ENCODE assay signal across 26 cellular contexts in genomic region chr10:51876528-51876927, GRCh38.
A peak's percentile ranks its signal among the peaks of the same experiment; 100 is the strongest.
DNase-seq lines count a peak whose midpoint lies in the region; ATAC-seq, FAIRE-seq and TF ChIP-seq lines count a peak whose summit lies in the region.
"Had no signal": no experiment of that assay in that cellular context is flagged by ENCODE, and none has a peak within 500 bp of the region (broad histone marks: within the 10 kb centered on the region; RNA-seq: fewer than 3 reads in every experiment).

No MANE protein-coding gene starts in this region.

- H3K27ac Mint-ChIP-seq in chondrocyte (ENCODE audit: unreplicated experiment): peak overlapping the region; percentile 28
- H3K27ac Mint-ChIP-seq: activated T-cell treated with anti-CD3 and anti-CD28 coated beads, Interleukin-2, amount 50 U/mL, for 24 hours; CD4-positive, alpha-beta T cell; natural killer cell treated with Interleukin-12 subunit alpha and Interleukin-12 subunit beta and Interleukin-15 and Interleukin-18, amount 100 ng/mL, for 72 hours; T-cell had no signal

- DNase-seq in DMS53 (lab: John Stamatoyannopoulos, UW) (peak; percentile 77), NCI-H345 (lab: John Stamatoyannopoulos, UW) (peak; percentile 58), chondrocyte (ENCODE audit: low spot score) (no peak), trophoblast cell (no peak), DMS153 treated with DMSO at 0.1 percent for 48 hours (lab: John Stamatoyannopoulos, UW; ENCODE audit: unreplicated experiment) (no peak), GM12891 (ENCODE audit: insufficient read length, low spot score) (no peak), PC-3 (no peak)
- DNase-seq: activated CD4-positive, alpha-beta T cell treated with anti-CD3 and anti-CD28 coated beads for 1 hour; activated T-cell treated with anti-CD3 and anti-CD28 coated beads, Interleukin-2, amount 50 U/mL, for 24 hours; CD4-positive, alpha-beta T cell; DMS153; midbrain; MV-4-11; NCI-H1930; pancreas; SJCRH30; substantia nigra; T-cell had no signal

- no peak overlapping the region for H3K23ac ChIP-seq in trophoblast cell (ENCODE audit: low read length)

- no peak overlapping the region for H2BK120ac ChIP-seq in trophoblast cell (ENCODE audit: insufficient read depth, low read length, poor library complexity)

- CTCF ChIA-PET in PC-3 (lab: Charles Lee): no interaction called here

- TF ChIP-seq POLR2A in GM12891 (IDR thresholded peaks at IDR 0.05; ENCODE audit: low read depth, low read length): no peak

- no CpG with 5 or more reads among the region's 4 CpGs for WGBS in trophoblast cell (ENCODE audit: extremely low coverage, insufficient coverage, insufficient read length)

- H2AFZ ChIP-seq in trophoblast cell (ENCODE audit: insufficient read depth, low read length, poor library complexity) (no peak overlapping the region), PC-3 (ENCODE audit: low read length) (no peak overlapping the region)

- no peak overlapping the region for H3K4ac ChIP-seq in trophoblast cell (ENCODE audit: low read depth, low read length)

- POLR2A ChIA-PET in PC-3 (lab: Charles Lee; ENCODE audit: unreplicated experiment): no interaction called here

- no peak overlapping the region for H2AK5ac ChIP-seq in trophoblast cell (ENCODE audit: low read length)

- no peak for ATAC-seq in PC-3
- ATAC-seq: left lobe of liver; natural killer cell treated with Interleukin-12 subunit alpha and Interleukin-12 subunit beta and Interleukin-15 and Interleukin-18, amount 100 ng/mL, for 72 hours; T-cell had no signal

- no peak overlapping the region for H4K91ac ChIP-seq in trophoblast cell (ENCODE audit: low read depth, low read length)

- peaks cover 7% of the 10 kb centered on the region for H3F3A ChIP-seq in PC-3 (ENCODE audit: low read length, unreplicated experiment)

- H3K9me3 ChIP-seq in trophoblast cell (ENCODE audit: insufficient read depth, low read depth, low read length): no peaks in the 10 kb centered on the region
- 0 out of 2 replicates have a peak, but pooled peaks cover 3% of the 10 kb centered on the region for H3K9me3 ChIP-seq in PC-3 (ENCODE audit: low read length)
- H3K9me3 ChIP-seq: pancreas, SJCRH30 had no signal

- FAIRE-seq in GM12891 (lab: Jason Lieb, UNC): no peak
- FAIRE-seq: endothelial cell of umbilical vein, GM19239, HTR-8/SVneo, pancreas, TTC549 had no signal

- H4K20me1 ChIP-seq in PC-3 (ENCODE audit: low read length): no peaks in the 10 kb centered on the region

- no peaks in the 10 kb centered on the region for H3K79me2 ChIP-seq in trophoblast cell (ENCODE audit: control insufficient read depth, insufficient read depth, low read length, poor library complexity)
- no peaks in the 10 kb centered on the region for H3K79me2 ChIP-seq in PC-3 (ENCODE audit: low read length)

- H3K4me2 ChIP-seq in trophoblast cell (ENCODE audit: low read length): no peak overlapping the region
- H3K4me2 ChIP-seq in PC-3 (ENCODE audit: low read length): no peak overlapping the region
- H3K4me2 ChIP-seq: KMS-11 had no signal

- H2BK5ac ChIP-seq in trophoblast cell (ENCODE audit: low read depth, low read length, poor library complexity): no peak overlapping the region

- H3K4me1 ChIP-seq in trophoblast cell (ENCODE audit: control insufficient read depth in 1 of 2, insufficient read depth in 2 of 2, low read length in 2 of 2) (peaks cover 0 to 5% of the 10 kb centered on the region in 2 experiments), PC-3 (ENCODE audit: insufficient read depth, low read length) (peaks cover 12% of the 10 kb centered on the region)
- H3K4me1 ChIP-seq: pancreas, SJCRH30 had no signal

- no peaks in the 10 kb centered on the region for H3K9me2 ChIP-seq in PC-3 (replicated peaks; ENCODE audit: low read length)

- H3K79me1 ChIP-seq in trophoblast cell (ENCODE audit: low read length): peaks cover 8% of the 10 kb centered on the region

- no peaks in the 10 kb centered on the region for H3K36me3 ChIP-seq in trophoblast cell (ENCODE audit: control insufficient read depth in 1 of 2, insufficient read depth in 2 of 2, low read length in 2 of 2)
- no peaks in the 10 kb centered on the region for H3K36me3 ChIP-seq in PC-3 (ENCODE audit: low read depth, low read length)
- H3K36me3 ChIP-seq: cardiac muscle cell, pancreas, SJCRH30 had no signal

- H3K36me3 Mint-ChIP-seq in chondrocyte (ENCODE audit: low read depth): peaks cover 1% of the 10 kb centered on the region
- H3K36me3 Mint-ChIP-seq: natural killer cell treated with Interleukin-12 subunit alpha and Interleukin-12 subunit beta and Interleukin-15 and Interleukin-18, amount 100 ng/mL, for 72 hours; T-cell had no signal

- intact Hi-C loops in PC-3 (cut with micrococcal nuclease): loop anchor here (5.0 kb wide), 1 partner anchor 179 kb away; the partner anchor contains the start of gene CSTF2T

- H3K4me3 Mint-ChIP-seq in chondrocyte (ENCODE audit: unreplicated experiment): no peak overlapping the region
- H3K4me3 Mint-ChIP-seq: activated T-cell treated with anti-CD3 and anti-CD28 coated beads, Interleukin-2, amount 50 U/mL, for 24 hours; CD4-positive, alpha-beta T cell; natural killer cell treated with Interleukin-12 subunit alpha and Interleukin-12 subunit beta and Interleukin-15 and Interleukin-18, amount 100 ng/mL, for 72 hours; T-cell had no signal

- H3K27ac ChIP-seq in trophoblast cell (ENCODE audit: low read depth, low read length) (no peak overlapping the region), PC-3 (ENCODE audit: low read length) (no peak overlapping the region)
- H3K27ac ChIP-seq: cardiac muscle cell, KMS-11, pancreas, SJCRH30 had no signal

- H2BK12ac ChIP-seq in trophoblast cell (ENCODE audit: low read length): peak overlapping the region; percentile 15

- no peaks in the 10 kb centered on the region for H3K27me3 ChIP-seq in trophoblast cell (ENCODE audit: insufficient read depth, low read length)
- H3K27me3 ChIP-seq in PC-3 (ENCODE audit: low read length): no peaks in the 10 kb centered on the region
- H3K27me3 ChIP-seq: cardiac muscle cell, pancreas, SJCRH30 had no signal

- TF ChIP-seq CTCF in chondrocyte (IDR thresholded peaks at IDR 0.05) (no peak), PC-3 (conservative IDR thresholded peaks at IDR 0.05; ENCODE audit: low read depth, low read length) (no peak)

- BruUV-seq in PC-3 (replicated peaks; lab: Mats Ljungman, UMichigan): no TSS peak

- H3K14ac ChIP-seq in trophoblast cell (ENCODE audit: low read length): no peak overlapping the region

- no peak overlapping the region for H3K4me3 ChIP-seq in trophoblast cell (ENCODE audit: low read depth, low read length)
- no peak overlapping the region for H3K4me3 ChIP-seq in PC-3 (ENCODE audit: low read length)
- H3K4me3 ChIP-seq: cardiac muscle cell, pancreas, SJCRH30 had no signal

- H4K12ac ChIP-seq in trophoblast cell (ENCODE audit: low read depth, low read length): no peak overlapping the region

- no peak overlapping the region for H3K9ac ChIP-seq in trophoblast cell (ENCODE audit: low read length)
- no peak overlapping the region for H3K9ac ChIP-seq in PC-3 (ENCODE audit: low read length)
- H3K9ac ChIP-seq: KMS-11 had no signal

- H3K27me3 Mint-ChIP-seq in chondrocyte (ENCODE audit: low read depth): no peaks in the 10 kb centered on the region
- H3K27me3 Mint-ChIP-seq: activated T-cell treated with anti-CD3 and anti-CD28 coated beads, Interleukin-2, amount 50 U/mL, for 24 hours; CD4-positive, alpha-beta T cell; natural killer cell treated with Interleukin-12 subunit alpha and Interleukin-12 subunit beta and Interleukin-15 and Interleukin-18, amount 100 ng/mL, for 72 hours had no signal

- peaks cover 8% of the 10 kb centered on the region for H3K9me3 Mint-ChIP-seq in chondrocyte (ENCODE audit: low read depth)
- H3K9me3 Mint-ChIP-seq: activated T-cell treated with anti-CD3 and anti-CD28 coated beads, Interleukin-2, amount 50 U/mL, for 24 hours; CD4-positive, alpha-beta T cell; T-cell had no signal

- H4K8ac ChIP-seq in trophoblast cell (ENCODE audit: low read depth, low read length): no peak overlapping the region

- H3K4me1 Mint-ChIP-seq in chondrocyte (ENCODE audit: low read depth): peaks cover 31% of the 10 kb centered on the region

- H3K18ac ChIP-seq in trophoblast cell (ENCODE audit: low read length): no peak overlapping the region

TF ChIP-seq in GM12891, 5 proteins besides CTCF, POLR2A, EP300 and RAD21:
- no peak for TF ChIP-seq SPI1 (IDR thresholded peaks at IDR 0.05; ENCODE audit: low read depth, low read length)
- TF ChIP-seq POU2F2 (IDR thresholded peaks at IDR 0.05; ENCODE audit: low read depth, low read length): no peak
- TF ChIP-seq POLR2AphosphoS5 (IDR thresholded peaks at IDR 0.05; ENCODE audit: low read depth, low read length): no peak
- TF ChIP-seq TAF1 (IDR thresholded peaks at IDR 0.05; ENCODE audit: low read depth, low read length): no peak

Comparison
In these comparisons a context has a peak if more than half of its experiments do, and no peak if none do; other contexts are left out.
1. DNase-seq: peak in DMS53 (single experiment) and NCI-H345 (single experiment); none in chondrocyte (single experiment), trophoblast cell (0 of 2), DMS153 treated with DMSO at 0.1 percent for 48 hours (single experiment), GM12891 (single experiment) and PC-3 (single experiment).